Comparison of ENCODE assay signal across 1 cellular context in genomic region chr20:59933849-59934585, GRCh38.
TF ChIP-seq lines count a peak whose summit lies in the region.

No MANE protein-coding gene starts in this region.

TF ChIP-seq in GM12878, 131 proteins besides CTCF, POLR2A, EP300 and RAD21 (continued from another document):
- TF ChIP-seq BRCA1 (IDR thresholded peaks at IDR 0.05; ENCODE audit: low read depth, low read length) (no peak), JUNB (IDR thresholded peaks at IDR 0.05) (no peak), ZZZ3 (IDR thresholded peaks at IDR 0.05; ENCODE audit: control insufficient read depth, insufficient read length, low read depth) (no peak), HSF1 (IDR thresholded peaks at IDR 0.05; ENCODE audit: low read depth, low read length) (no peak), CHD4 (IDR thresholded peaks at IDR 0.05) (no peak), SMARCA5 (IDR thresholded peaks at IDR 0.05) (peak; percentile 80), TCF12 (IDR thresholded peaks at IDR 0.05; ENCODE audit: low read depth, low read length) (no peak), REST (IDR thresholded peaks at IDR 0.05; ENCODE audit: low read depth, low read length) (peak; percentile 35; the same call in 1 of the 2 replicates)
TF ChIP-seq in GM12878: peak in this region for 15.
